In genomic region chr17:50865868-50866260, GRCh38 we compare ENCODE assay signal across 8 cellular contexts. TPM values are rescaled to one million over a fixed set of nuclear protein-coding genes. Genes with fewer than 3 reads are reported as not detected.
A peak's percentile ranks its signal among the peaks of the same experiment; 100 is the strongest.
DNase-seq lines count a peak whose midpoint lies in the region; ATAC-seq, FAIRE-seq and TF ChIP-seq lines count a peak whose summit lies in the region.

No MANE protein-coding gene starts in this region.

- in situ Hi-C loops in GM12878 (cut with MboI) = loop anchor here (5.0 kb wide), 1 partner anchor 286 kb away; the partner anchor contains the start of gene NME1

- CTCF ChIA-PET in GM12878 (lab: Yijun Ruan, JAX) = interaction anchor here (1.0 to 8.7 kb wide), 4 partner anchors 10 to 91 kb away, joined by 4 to 85 read pairs (median 10); no protein-coding TSS in a partner anchor

- WGBS in GM12878 (ENCODE audit: insufficient coverage, insufficient replicate concordance, low lambda C conversion rate, missing lambda C conversion rate) = under 1% methylated on average over 33 of the region's 53 CpGs

- H3K9me3 ChIP-seq in GM12878 (replicated peaks; ENCODE audit: control insufficient read depth, insufficient read depth, low read length) (no peaks in the 10 kb centered on the region), vagina (no peaks in the 10 kb centered on the region)

- BruUV-seq in GM12878 (replicated peaks; lab: Mats Ljungman, UMichigan) = no TSS peak

- H3K27me3 ChIP-seq in GM12878 (replicated peaks in 1 of 2; ENCODE audit: control insufficient read depth in 2 of 2, insufficient read depth in 2 of 2, low read length in 1 of 2) (no peaks in the 10 kb centered on the region), vagina (no peaks in the 10 kb centered on the region)

- peak; percentile 7 for ATAC-seq in GM18873 (IDR thresholded peaks at IDR 0.05; ENCODE audit: low FRiP score, unreplicated experiment)
- ATAC-seq in HG03108 (IDR thresholded peaks at IDR 0.05; ENCODE audit: unreplicated experiment) = peak; percentile 5
- peak; percentile 5 for ATAC-seq in GM12878
- ATAC-seq in memory B cell (ENCODE audit: low read depth) = peak; percentile 3

- intact Hi-C loops in GM12878 (cut with micrococcal nuclease; ENCODE audit: unreplicated experiment) = loop anchor here (2.0 to 10.0 kb wide), 3 partner anchors 186 to 389 kb away; partner anchors contain the start of gene NME1
- intact Hi-C loops in vagina (cut with DNase I) = loop anchor here (2.0 to 5.0 kb wide), 3 partner anchors 36 to 86 kb away; no protein-coding TSS in a partner anchor

- H3K36me3 Mint-ChIP-seq in memory B cell = peaks cover 9% of the 10 kb centered on the region

- TF ChIP-seq POLR2A in GM12878 (IDR thresholded peaks at IDR 0.05; ENCODE audit: low read depth, low read length) (no peak), vagina (IDR thresholded peaks at IDR 0.05) (no peak)

- no peak for DNase-seq in GM12878 (ENCODE audit: low read depth, low spot score)
- DNase-seq in memory B cell (ENCODE audit: low spot score in 2 of 2) = no peak
- no peak for DNase-seq in vagina (ENCODE audit: extremely low spot score in 2 of 2)
- no peak for DNase-seq in NK-92 treated with Interleukin-12 subunit alpha and Interleukin-12 subunit beta, amount 100 ng/mL, for 24 hours (lab: John Stamatoyannopoulos, UW)
- no peak for DNase-seq in frontal cortex (ENCODE audit: low spot score in 2 of 2)
- DNase-seq in foreskin melanocyte = no peak

- H3K27ac ChIP-seq in GM12878 (ENCODE audit: control insufficient read depth, insufficient read depth) (peak overlapping the region; percentile 68), vagina (peak overlapping the region; percentile 100)

- H3K36me3 ChIP-seq in GM12878 (ENCODE audit: control insufficient read depth in 2 of 2, insufficient read depth in 2 of 2, low read length in 1 of 2) (no peaks in the 10 kb centered on the region; a peak in 1 of 4 replicates), vagina (peaks cover 0 to 15% of the 10 kb centered on the region in 2 donors)

- no peaks in the 10 kb centered on the region for H3K27me3 Mint-ChIP-seq in memory B cell

- H3K4me2 ChIP-seq in GM12878 (ENCODE audit: control insufficient read depth, insufficient read depth) = no peak overlapping the region

- no peaks in the 10 kb centered on the region for H3K4me1 ChIP-seq in GM12878 (ENCODE audit: control insufficient read depth, insufficient read depth, low read length)
- peaks cover 44% of the 10 kb centered on the region for H3K4me1 ChIP-seq in vagina

- SMC1A ChIA-PET in GM12878 (lab: Charles Lee; ENCODE audit: uncharacterized antibody, unreplicated experiment) = interaction anchor here (0.7 to 5.6 kb wide), 6 partner anchors 10 to 189 kb away, joined by 3 to 46 read pairs (median 3); no protein-coding TSS in a partner anchor

- POLR2A ChIA-PET in GM12878 (lab: Charles Lee) = interaction anchor here (0.5 to 3.5 kb wide), 14 partner anchors 10 to 1178 kb away, joined by 3 to 31 read pairs (median 4); partner anchors contain the start of genes NME1 and SPAG9

- H3K9ac ChIP-seq in GM12878 (ENCODE audit: control insufficient read depth, insufficient read depth, low read length) = peak overlapping the region; percentile 68

- peaks cover 24% of the 10 kb centered on the region for H3K4me1 Mint-ChIP-seq in memory B cell

- H3K4me3 Mint-ChIP-seq in memory B cell = peak overlapping the region; percentile 97

- no peaks in the 10 kb centered on the region for H3K9me3 Mint-ChIP-seq in memory B cell

- no peak for TF ChIP-seq RAD21 in GM12878 (IDR thresholded peaks at IDR 0.05; ENCODE audit: insufficient read depth, low read depth, low read length)

- H4K20me1 ChIP-seq in GM12878 (ENCODE audit: control insufficient read depth, insufficient read depth) = no peaks in the 10 kb centered on the region

- H2AFZ ChIP-seq in GM12878 (ENCODE audit: control insufficient read depth, low read depth, low read length) = peak overlapping the region; percentile 48

- FAIRE-seq in GM12878 (lab: Jason Lieb, UNC) (no peak), frontal cortex (lab: Jason Lieb, UNC) (no peak)

- H3K79me2 ChIP-seq in GM12878 (ENCODE audit: control insufficient read depth, insufficient read depth, low read length) = peaks cover 39% of the 10 kb centered on the region

- no peak for TF ChIP-seq EP300 in GM12878 (IDR thresholded peaks at IDR 0.05; ENCODE audit: borderline replicate concordance in 1 of 2, control insufficient read depth in 1 of 2, low read depth in 2 of 2, low read length in 2 of 2)

- no peak for TF ChIP-seq CTCF in GM12878 (IDR thresholded peaks at IDR 0.05 in 2 of 3, conservative IDR thresholded peaks at IDR 0.05 in 1 of 3; ENCODE audit: control insufficient read depth in 2 of 3, extremely low read depth in 1 of 3, insufficient read depth in 1 of 3, low read depth in 3 of 3, low read length in 3 of 3)
- no peak for TF ChIP-seq CTCF in vagina (IDR thresholded peaks at IDR 0.05)

- peak overlapping the region; percentile 92 for H3K4me3 ChIP-seq in GM12878
- H3K4me3 ChIP-seq in vagina = peak overlapping the region; percentile 82 to 92

- peak overlapping the region; percentile 96 for H3K27ac Mint-ChIP-seq in memory B cell

- RAD21 ChIA-PET in GM12878 (lab: Charles Lee; ENCODE audit: unreplicated experiment) = interaction anchor here (0.6 to 3.9 kb wide), 12 partner anchors 10 to 288 kb away, joined by 3 to 19 read pairs (median 4); partner anchors contain the start of gene NME1

TF ChIP-seq in GM12878, 131 proteins besides CTCF, POLR2A, EP300 and RAD21 (continues in another document):
- TF ChIP-seq ZBTB33 (IDR thresholded peaks at IDR 0.05) = no peak

RNA-seq across cellular contexts. Expression of gene TOB1, which starts 0.3 kb away (rescaled TPM):
- 6.5 and 6.7 TPM in 2 replicates for total RNA-seq in GM12878 (2013; cell fraction: nucleolus; rRNA removed)
- total RNA-seq in GM12878 (2014; rRNA removed) (4.4 and 5.0 TPM in 2 replicates), GM12878 (2014; rRNA removed; fragmentation: Illumina TruSeq; extraction: Trizol) (7.7 and 8.2 TPM in 2 replicates), GM12878 (2021) (16.9 and 19.6 TPM in 2 replicates), vagina (74.4 TPM), frontal cortex (9.4 TPM)
- polyA plus RNA-seq in GM12878 (2011; ENCODE audit: low read depth) = 6.9 TPM
- polyA plus RNA-seq in GM12878 (2011; rRNA removed) (9.4 and 10.7 TPM in 2 replicates), GM12878 (2014; fragmentation: Illumina TruSeq; extraction: Trizol) (9.6 TPM in 2 replicates), GM12878 (2014; fragmentation: Nextera tagmentation; extraction: Ambion mirVana) (10 to 100 TPM; 19.5 to 28.3 TPM), GM12878 (2014; rRNA removed) (8.9 and 10.4 TPM in 2 replicates), GM12878 (2016; fragmentation: Nextera tagmentation; extraction: Ambion mirVana) (10 to 100 TPM; 30.6 to 32.4 TPM)
- 7.4 and 7.6 TPM in 2 replicates for polyA plus RNA-seq in GM12878 (2011; cell fraction: cytosol; rRNA removed)
- polyA plus RNA-seq in GM12878 (2011; cell fraction: nucleus; rRNA removed) = 9.3 and 10.2 TPM in 2 replicates
- 10.3 and 11.4 TPM in 2 replicates for polyA plus RNA-seq in GM12878 (2012)
- 11.0 and 13.5 TPM in 2 replicates for polyA minus RNA-seq in GM12878 (2011; rRNA and poly(A)+ RNA removed)
- polyA minus RNA-seq in GM12878 (2011; cell fraction: cytosol; rRNA and poly(A)+ RNA removed) = 8.3 and 9.1 TPM in 2 replicates
- polyA minus RNA-seq in GM12878 (2011; cell fraction: nucleus; rRNA and poly(A)+ RNA removed) = 16.7 and 31.4 TPM in 2 replicates

RNA-seq across cellular contexts. Expression of gene WFIKKN2, which starts 30.5 kb away (rescaled TPM):
- total RNA-seq in GM12878 (2013; cell fraction: nucleolus; rRNA removed) = not detected in 2 replicates
- total RNA-seq in GM12878 (2014; rRNA removed) (0.06 TPM in 1 of 2 replicates, not detected in the other), GM12878 (2014; rRNA removed; fragmentation: Illumina TruSeq; extraction: Trizol) (not detected in 2 replicates), GM12878 (2021) (0.05 TPM in 1 of 2 replicates, not detected in the other), vagina (0.49 TPM), frontal cortex (3.7 TPM)
- polyA plus RNA-seq in GM12878 (2011; ENCODE audit: low read depth) = not detected
- polyA plus RNA-seq in GM12878 (2011; rRNA removed) (not detected in 2 replicates), GM12878 (2014; fragmentation: Illumina TruSeq; extraction: Trizol) (not detected in 2 replicates), GM12878 (2014; fragmentation: Nextera tagmentation; extraction: Ambion mirVana) (not detected), GM12878 (2014; rRNA removed) (not detected in 2 replicates), GM12878 (2016; fragmentation: Nextera tagmentation; extraction: Ambion mirVana) (not detected)
- not detected in 2 replicates for polyA plus RNA-seq in GM12878 (2011; cell fraction: cytosol; rRNA removed)
- not detected in 2 replicates for polyA plus RNA-seq in GM12878 (2011; cell fraction: nucleus; rRNA removed)
- not detected in 2 replicates for polyA plus RNA-seq in GM12878 (2012)
- polyA minus RNA-seq in GM12878 (2011; rRNA and poly(A)+ RNA removed) = not detected in 2 replicates
- polyA minus RNA-seq in GM12878 (2011; cell fraction: cytosol; rRNA and poly(A)+ RNA removed) = not detected in 2 replicates
- polyA minus RNA-seq in GM12878 (2011; cell fraction: nucleus; rRNA and poly(A)+ RNA removed) = not detected in 2 replicates
